In the genomic region with DNA sequence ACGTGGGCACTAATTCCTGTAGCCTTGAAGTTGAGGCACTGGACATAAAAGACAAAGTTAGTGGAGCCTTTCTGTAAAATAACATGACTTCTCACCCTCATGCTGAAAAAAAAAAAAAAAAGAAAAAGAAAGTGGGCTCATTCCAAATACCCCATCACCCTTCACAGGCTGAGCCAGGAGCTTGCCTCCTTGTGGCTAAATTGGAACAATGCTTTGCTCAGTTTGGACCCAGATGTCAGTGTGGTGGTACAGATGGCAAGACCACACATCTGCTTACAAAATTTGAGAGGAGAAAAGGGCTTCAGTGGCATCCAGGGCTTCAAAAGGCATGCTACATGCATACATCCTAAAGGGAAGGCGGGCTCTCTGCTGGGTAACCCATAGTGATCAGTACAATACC, we compare ENCODE assay signal across 1 cellular context.
TF ChIP-seq lines count a peak whose summit lies in the region.

No MANE protein-coding gene starts in this region.

TF ChIP-seq in GM23338, 12 proteins besides CTCF, POLR2A, EP300 and RAD21 (continued from another document):
- TF ChIP-seq, protein P1, sequence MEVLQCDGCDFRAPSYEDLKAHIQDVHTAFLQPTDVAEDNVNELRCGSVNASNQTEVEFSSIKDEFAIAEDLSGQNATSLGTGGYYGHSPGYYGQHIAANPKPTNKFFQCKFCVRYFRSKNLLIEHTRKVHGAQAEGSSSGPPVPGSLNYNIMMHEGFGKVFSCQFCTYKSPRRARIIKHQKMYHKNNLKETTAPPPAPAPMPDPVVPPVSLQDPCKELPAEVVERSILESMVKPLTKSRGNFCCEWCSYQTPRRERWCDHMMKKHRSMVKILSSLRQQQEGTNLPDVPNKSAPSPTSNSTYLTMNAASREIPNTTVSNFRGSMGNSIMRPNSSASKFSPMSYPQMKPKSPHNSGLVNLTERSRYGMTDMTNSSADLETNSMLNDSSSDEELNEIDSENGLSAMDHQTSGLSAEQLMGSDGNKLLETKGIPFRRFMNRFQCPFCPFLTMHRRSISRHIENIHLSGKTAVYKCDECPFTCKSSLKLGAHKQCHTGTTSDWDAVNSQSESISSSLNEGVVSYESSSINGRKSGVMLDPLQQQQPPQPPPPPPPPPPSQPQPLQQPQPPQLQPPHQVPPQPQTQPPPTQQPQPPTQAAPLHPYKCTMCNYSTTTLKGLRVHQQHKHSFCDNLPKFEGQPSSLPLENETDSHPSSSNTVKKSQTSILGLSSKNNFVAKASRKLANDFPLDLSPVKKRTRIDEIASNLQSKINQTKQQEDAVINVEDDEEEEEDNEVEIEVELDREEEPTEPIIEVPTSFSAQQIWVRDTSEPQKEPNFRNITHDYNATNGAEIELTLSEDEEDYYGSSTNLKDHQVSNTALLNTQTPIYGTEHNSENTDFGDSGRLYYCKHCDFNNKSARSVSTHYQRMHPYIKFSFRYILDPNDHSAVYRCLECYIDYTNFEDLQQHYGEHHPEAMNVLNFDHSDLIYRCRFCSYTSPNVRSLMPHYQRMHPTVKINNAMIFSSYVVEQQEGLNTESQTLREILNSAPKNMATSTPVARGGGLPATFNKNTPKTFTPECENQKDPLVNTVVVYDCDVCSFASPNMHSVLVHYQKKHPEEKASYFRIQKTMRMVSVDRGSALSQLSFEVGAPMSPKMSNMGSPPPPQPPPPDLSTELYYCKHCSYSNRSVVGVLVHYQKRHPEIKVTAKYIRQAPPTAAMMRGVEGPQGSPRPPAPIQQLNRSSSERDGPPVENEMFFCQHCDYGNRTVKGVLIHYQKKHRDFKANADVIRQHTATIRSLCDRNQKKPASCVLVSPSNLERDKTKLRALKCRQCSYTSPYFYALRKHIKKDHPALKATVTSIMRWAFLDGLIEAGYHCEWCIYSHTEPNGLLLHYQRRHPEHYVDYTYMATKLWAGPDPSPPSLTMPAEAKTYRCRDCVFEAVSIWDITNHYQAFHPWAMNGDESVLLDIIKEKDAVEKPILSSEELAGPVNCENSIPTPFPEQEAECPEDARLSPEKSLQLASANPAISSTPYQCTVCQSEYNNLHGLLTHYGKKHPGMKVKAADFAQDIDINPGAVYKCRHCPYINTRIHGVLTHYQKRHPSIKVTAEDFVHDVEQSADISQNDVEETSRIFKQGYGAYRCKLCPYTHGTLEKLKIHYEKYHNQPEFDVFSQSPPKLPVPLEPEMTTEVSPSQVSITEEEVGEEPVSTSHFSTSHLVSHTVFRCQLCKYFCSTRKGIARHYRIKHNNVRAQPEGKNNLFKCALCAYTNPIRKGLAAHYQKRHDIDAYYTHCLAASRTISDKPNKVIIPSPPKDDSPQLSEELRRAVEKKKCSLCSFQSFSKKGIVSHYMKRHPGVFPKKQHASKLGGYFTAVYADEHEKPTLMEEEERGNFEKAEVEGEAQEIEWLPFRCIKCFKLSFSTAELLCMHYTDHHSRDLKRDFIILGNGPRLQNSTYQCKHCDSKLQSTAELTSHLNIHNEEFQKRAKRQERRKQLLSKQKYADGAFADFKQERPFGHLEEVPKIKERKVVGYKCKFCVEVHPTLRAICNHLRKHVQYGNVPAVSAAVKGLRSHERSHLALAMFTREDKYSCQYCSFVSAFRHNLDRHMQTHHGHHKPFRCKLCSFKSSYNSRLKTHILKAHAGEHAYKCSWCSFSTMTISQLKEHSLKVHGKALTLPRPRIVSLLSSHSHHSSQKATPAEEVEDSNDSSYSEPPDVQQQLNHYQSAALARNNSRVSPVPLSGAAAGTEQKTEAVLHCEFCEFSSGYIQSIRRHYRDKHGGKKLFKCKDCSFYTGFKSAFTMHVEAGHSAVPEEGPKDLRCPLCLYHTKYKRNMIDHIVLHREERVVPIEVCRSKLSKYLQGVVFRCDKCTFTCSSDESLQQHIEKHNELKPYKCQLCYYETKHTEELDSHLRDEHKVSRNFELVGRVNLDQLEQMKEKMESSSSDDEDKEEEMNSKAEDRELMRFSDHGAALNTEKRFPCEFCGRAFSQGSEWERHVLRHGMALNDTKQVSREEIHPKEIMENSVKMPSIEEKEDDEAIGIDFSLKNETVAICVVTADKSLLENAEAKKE (CRISPR knock-in tag; IDR thresholded peaks at IDR 0.05): no peak
- TF ChIP-seq STAT1 (IDR thresholded peaks at IDR 0.05; ENCODE audit: unreplicated experiment) (no peak), JUNB (IDR thresholded peaks at IDR 0.05; ENCODE audit: unreplicated experiment) (no peak), POLR2AphosphoS5 (IDR thresholded peaks at IDR 0.05; ENCODE audit: low read depth) (no peak), ZNF114 (CRISPR knock-in tag; IDR thresholded peaks at IDR 0.05) (no peak), ZNF331 (CRISPR knock-in tag; IDR thresholded peaks at IDR 0.05; ENCODE audit: low read depth) (no peak)
- TF ChIP-seq, protein P2, sequence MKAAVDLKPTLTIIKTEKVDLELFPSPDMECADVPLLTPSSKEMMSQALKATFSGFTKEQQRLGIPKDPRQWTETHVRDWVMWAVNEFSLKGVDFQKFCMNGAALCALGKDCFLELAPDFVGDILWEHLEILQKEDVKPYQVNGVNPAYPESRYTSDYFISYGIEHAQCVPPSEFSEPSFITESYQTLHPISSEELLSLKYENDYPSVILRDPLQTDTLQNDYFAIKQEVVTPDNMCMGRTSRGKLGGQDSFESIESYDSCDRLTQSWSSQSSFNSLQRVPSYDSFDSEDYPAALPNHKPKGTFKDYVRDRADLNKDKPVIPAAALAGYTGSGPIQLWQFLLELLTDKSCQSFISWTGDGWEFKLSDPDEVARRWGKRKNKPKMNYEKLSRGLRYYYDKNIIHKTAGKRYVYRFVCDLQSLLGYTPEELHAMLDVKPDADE (IDR thresholded peaks at IDR 0.05): no peak
